Comparison of ENCODE assay signal across 19 cellular contexts in genomic region chr20:39835040-39835842, GRCh38.
DNase-seq lines count a peak whose midpoint lies in the region; ATAC-seq and TF ChIP-seq lines count a peak whose summit lies in the region.
"Had no signal": no experiment of that assay in that cellular context is flagged by ENCODE, and none has a peak within 500 bp of the region (broad histone marks: within the 10 kb centered on the region; RNA-seq: fewer than 3 reads in every experiment).

No MANE protein-coding gene starts in this region.

- H3K27ac Mint-ChIP-seq in naive thymus-derived CD8-positive, alpha-beta T cell: no peak overlapping the region
- no peak overlapping the region for H3K27ac Mint-ChIP-seq in stimulated activated memory B cell treated with anti-CD40 and anti-IgM and Interleukin-4, amounts not matched to agents 10 μg/mL and 1 μg/mL and 100 μg/mL, for 72 hours
- H3K27ac Mint-ChIP-seq: B cell; CD4-positive, alpha-beta T cell; IgD-negative memory B cell had no signal

- H3K27me3 ChIP-seq in fibroblast of lung (ENCODE audit: control insufficient read depth, insufficient read depth, low read length) (peaks cover 2% of the 10 kb centered on the region), right cardiac atrium (ENCODE audit: control insufficient read depth, insufficient read depth) (no peaks in the 10 kb centered on the region), stomach smooth muscle (ENCODE audit: control insufficient read depth in 1 of 2, insufficient read depth in 2 of 2, low read length in 2 of 2) (no peaks in the 10 kb centered on the region)

- POLR2A ChIA-PET in naive thymus-derived CD8-positive, alpha-beta T cell (lab: Charles Lee): no interaction called here

- H3K27ac ChIP-seq in fibroblast of lung (ENCODE audit: insufficient read depth, low read length) (no peak overlapping the region), right cardiac atrium (ENCODE audit: low read length) (no peak overlapping the region), stomach smooth muscle (ENCODE audit: low read length) (peak overlapping the region; percentile 37)

- no peak overlapping the region for H3K4me3 Mint-ChIP-seq in naive thymus-derived CD8-positive, alpha-beta T cell
- H3K4me3 Mint-ChIP-seq in stimulated activated memory B cell treated with anti-CD40 and anti-IgM and Interleukin-4, amounts not matched to agents 10 μg/mL and 1 μg/mL and 100 μg/mL, for 72 hours: no peak overlapping the region
- H3K4me3 Mint-ChIP-seq: B cell; CD4-positive, alpha-beta T cell; IgD-negative memory B cell had no signal

- peak overlapping the region; percentile 26 for H2AFZ ChIP-seq in fibroblast of lung (ENCODE audit: low read length)

- H3K4me1 Mint-ChIP-seq in naive thymus-derived CD8-positive, alpha-beta T cell: no peaks in the 10 kb centered on the region
- peaks cover 6% of the 10 kb centered on the region for H3K4me1 Mint-ChIP-seq in stimulated activated memory B cell treated with anti-CD40 and anti-IgM and Interleukin-4, amounts not matched to agents 10 μg/mL and 1 μg/mL and 100 μg/mL, for 72 hours

- H3K36me3 Mint-ChIP-seq in naive thymus-derived CD8-positive, alpha-beta T cell: no peaks in the 10 kb centered on the region
- no peaks in the 10 kb centered on the region for H3K36me3 Mint-ChIP-seq in stimulated activated memory B cell treated with anti-CD40 and anti-IgM and Interleukin-4, amounts not matched to agents 10 μg/mL and 1 μg/mL and 100 μg/mL, for 72 hours

- H3K4me2 ChIP-seq in fibroblast of lung (ENCODE audit: extremely low read depth, insufficient read depth, low read length): no peak overlapping the region

- ATAC-seq in right cardiac atrium: peak; percentile 94 to 97
- ATAC-seq in naive thymus-derived CD8-positive, alpha-beta T cell: no peak
- ATAC-seq in stimulated activated memory B cell treated with anti-CD40 and anti-IgM and Interleukin-4, amounts not matched to agents 10 μg/mL and 1 μg/mL and 100 μg/mL, for 72 hours: no peak
- ATAC-seq: HCT116 had no signal

- no peak for TF ChIP-seq CTCF in fibroblast of lung (conservative IDR thresholded peaks at IDR 0.05 in 1 of 2, IDR thresholded peaks at IDR 0.05 in 1 of 2; ENCODE audit: low read depth in 1 of 2, low read length in 2 of 2)

- H3K27me3 Mint-ChIP-seq in naive thymus-derived CD8-positive, alpha-beta T cell: peaks cover 2 to 14% (median 6%) of the 10 kb centered on the region in 5 donors
- H3K27me3 Mint-ChIP-seq in stimulated activated memory B cell treated with anti-CD40 and anti-IgM and Interleukin-4, amounts not matched to agents 10 μg/mL and 1 μg/mL and 100 μg/mL, for 72 hours: no peaks in the 10 kb centered on the region
- H3K27me3 Mint-ChIP-seq: B cell; CD4-positive, alpha-beta T cell; IgD-negative memory B cell had no signal

- WGBS in right cardiac atrium: 20% methylated on average over 7 of the region's 7 CpGs

- no peak overlapping the region for H3K4me3 ChIP-seq in fibroblast of lung (replicated peaks in 1 of 4; ENCODE audit: control extremely low read depth in 1 of 4, insufficient read depth in 1 of 4, low read depth in 3 of 4, low read length in 4 of 4)
- H3K4me3 ChIP-seq in right cardiac atrium (ENCODE audit: low read length): no peak overlapping the region
- H3K4me3 ChIP-seq in stomach smooth muscle (ENCODE audit: low read length in 2 of 2): peak overlapping the region in 1 of 2 donors; percentile 44

- H3K79me2 ChIP-seq in fibroblast of lung (ENCODE audit: control insufficient read depth, insufficient read depth, low read length): no peaks in the 10 kb centered on the region

- H4K20me1 ChIP-seq in fibroblast of lung (ENCODE audit: control insufficient read depth, extremely low read depth, insufficient read depth, low read length): no peaks in the 10 kb centered on the region

- H3K9me3 Mint-ChIP-seq in naive thymus-derived CD8-positive, alpha-beta T cell: peaks cover 0 to 11% (median 0%) of the 10 kb centered on the region in 9 donors
- H3K9me3 Mint-ChIP-seq in stimulated activated memory B cell treated with anti-CD40 and anti-IgM and Interleukin-4, amounts not matched to agents 10 μg/mL and 1 μg/mL and 100 μg/mL, for 72 hours: no peaks in the 10 kb centered on the region
- H3K9me3 Mint-ChIP-seq: IgD-negative memory B cell had no signal

- no peaks in the 10 kb centered on the region for H3K9me3 ChIP-seq in fibroblast of lung (ENCODE audit: control insufficient read depth, insufficient read depth, low read depth, low read length)
- H3K9me3 ChIP-seq in right cardiac atrium (ENCODE audit: control insufficient read depth, low read length): no peaks in the 10 kb centered on the region
- no peaks in the 10 kb centered on the region for H3K9me3 ChIP-seq in stomach smooth muscle (ENCODE audit: control insufficient read depth in 2 of 2, low read length in 2 of 2)

- intact Hi-C loops in right cardiac atrium (cut with DNase I): no loop called here

- H3K36me3 ChIP-seq in fibroblast of lung (ENCODE audit: control insufficient read depth, insufficient read depth, low read length): no peaks in the 10 kb centered on the region
- H3K36me3 ChIP-seq in stomach smooth muscle (ENCODE audit: control insufficient read depth in 2 of 2, insufficient read depth in 2 of 2, low read length in 2 of 2): no peaks in the 10 kb centered on the region

- peak; percentile 53 for DNase-seq in M059J (ENCODE audit: low read depth)
- no peak for DNase-seq in fibroblast of lung (ENCODE audit: low read depth in 2 of 2)
- peak; percentile 56 to 89 (median 78) for DNase-seq in right cardiac atrium
- DNase-seq in naive thymus-derived CD8-positive, alpha-beta T cell: no peak
- no peak for DNase-seq in NCI-H2081 treated with DMSO at 0.1 percent for 48 hours (lab: John Stamatoyannopoulos, UW)
- DNase-seq: ACHN; Calu3; CD4-positive, alpha-beta T cell; DMS79 treated with DMSO at 0.1 percent for 48 hours; GF-D8; MV-4-11; NCI-H1417 treated with DMSO at 0.1 percent for 48 hours; NCI-H2029; NCI-H524 had no signal

- H3K4me1 ChIP-seq in fibroblast of lung (ENCODE audit: control insufficient read depth, extremely low read depth, insufficient read depth, low read length) (no peaks in the 10 kb centered on the region), right cardiac atrium (ENCODE audit: control insufficient read depth, insufficient read depth, low read length) (no peaks in the 10 kb centered on the region), stomach smooth muscle (ENCODE audit: control insufficient read depth, insufficient read depth, low read length) (no peaks in the 10 kb centered on the region)

- H3K9ac ChIP-seq in fibroblast of lung (ENCODE audit: insufficient read depth, low read length) (no peak overlapping the region), stomach smooth muscle (ENCODE audit: low read length in 2 of 2) (no peak overlapping the region)

Comparison
In these comparisons a context has a peak if more than half of its experiments do, and no peak if none do; other contexts are left out.
1. DNase-seq: peak in M059J (single experiment) and right cardiac atrium (3 of 3); none in fibroblast of lung (0 of 2), naive thymus-derived CD8-positive, alpha-beta T cell (0 of 10) and NCI-H2081 treated with DMSO at 0.1 percent for 48 hours (single experiment).
2. ATAC-seq: peak in right cardiac atrium (2 of 2); none in naive thymus-derived CD8-positive, alpha-beta T cell (0 of 2) and stimulated activated memory B cell treated with anti-CD40 and anti-IgM and Interleukin-4, amounts not matched to agents 10 μg/mL and 1 μg/mL and 100 μg/mL, for 72 hours (single experiment).